8 cellular contexts compared by ENCODE assay signal in the genomic region with DNA sequence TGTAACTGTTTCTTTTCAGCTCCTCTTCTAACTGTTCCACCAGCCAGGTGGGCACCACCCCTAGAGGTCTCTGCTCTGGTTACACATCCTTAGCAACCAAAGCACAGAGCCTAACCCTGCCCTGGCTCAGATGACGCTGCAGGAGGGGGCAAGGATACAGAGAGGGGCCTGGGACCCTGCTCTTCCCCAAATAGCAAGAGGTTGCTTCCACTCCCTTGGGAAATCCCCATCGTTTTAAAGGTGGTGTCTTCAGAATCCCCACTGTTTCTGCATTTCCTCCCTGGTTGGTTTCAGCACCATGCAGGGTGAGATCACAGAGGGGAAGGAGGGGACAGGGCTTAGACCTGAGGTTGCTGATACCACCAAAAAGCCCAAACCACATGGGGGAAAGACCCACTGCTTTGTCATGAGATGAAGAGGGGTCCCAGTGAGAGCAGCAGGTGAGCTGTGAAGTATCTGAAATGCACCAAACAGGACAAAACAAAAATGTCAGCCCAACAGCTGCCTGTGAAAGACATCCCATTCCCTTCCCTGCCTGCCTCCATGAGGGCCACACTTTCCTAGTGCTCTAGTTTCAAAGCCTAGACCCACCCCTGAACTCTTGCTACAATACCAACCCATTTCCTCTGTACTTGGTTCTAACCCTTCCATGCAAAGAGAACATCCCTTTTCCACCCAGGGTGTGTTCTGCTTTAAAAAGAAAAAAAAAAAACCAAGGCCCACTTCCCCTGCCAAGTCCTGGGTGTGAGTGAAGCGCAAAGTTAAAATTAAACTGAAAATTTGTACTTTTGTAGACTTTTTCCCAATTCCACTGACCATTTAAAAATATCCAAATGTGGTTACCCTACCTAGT. TPM values are rescaled to one million over a fixed set of nuclear protein-coding genes. Genes with fewer than 3 reads are reported as not detected.
A peak's percentile ranks its signal among the peaks of the same experiment; 100 is the strongest.
DNase-seq lines count a peak whose midpoint lies in the region; ATAC-seq and TF ChIP-seq lines count a peak whose summit lies in the region.

No MANE protein-coding gene starts in this region.

- WGBS in mammary epithelial cell (ENCODE audit: low coverage, missing lambda C conversion rate) = 80% methylated on average over 3 of the region's 3 CpGs

- H3K27me3 ChIP-seq in mammary epithelial cell (ENCODE audit: insufficient read depth, low read length) = no peaks in the 10 kb centered on the region

- no TSS peak for BruUV-seq in mammary epithelial cell (replicated peaks; lab: Mats Ljungman, UMichigan)

- no peak overlapping the region for H3K9ac ChIP-seq in mammary epithelial cell (ENCODE audit: insufficient read depth, low read length)

- H3K27ac ChIP-seq in mammary epithelial cell (ENCODE audit: insufficient read depth, low read depth, low read length) = no peak overlapping the region

- dilution Hi-C loops in mammary epithelial cell (cut with HindIII; ENCODE audit: low sequenced_read_pairs) = no loop called here

- peaks cover 57% of the 10 kb centered on the region for H3K4me1 ChIP-seq in mammary epithelial cell (ENCODE audit: insufficient read depth, low read length)

- no peak overlapping the region for H2AFZ ChIP-seq in mammary epithelial cell (ENCODE audit: low read depth, low read length)

- in situ Hi-C loops in mammary epithelial cell (cut with MboI; ENCODE audit: low sequenced_read_pairs in 2 of 2) = no loop called here

- DNase-seq in T-helper 1 cell (peak in 3 of 5 donors; percentile 18 to 48 (median 29)), mammary epithelial cell (peak; percentile 14), medulla oblongata (ENCODE audit: extremely low spot score) (no peak), AG08395 (ENCODE audit: low spot score) (no peak), NCI-H2171 (lab: John Stamatoyannopoulos, UW) (no peak)
- DNase-seq in stimulated activated CD8-positive, alpha-beta memory T cell treated with anti-CD3 and anti-CD28 coated beads, Interleukin-7, amount 100 ng/mL, for 1 hour (ENCODE audit: low read depth in 2 of 2) = peak; percentile 15 to 36

- intact Hi-C loops in mammary epithelial cell (cut with micrococcal nuclease) = no loop called here

- no peaks in the 10 kb centered on the region for H3K9me3 ChIP-seq in mammary epithelial cell (replicated peaks; ENCODE audit: insufficient read depth, low read length)

- H3K36me3 ChIP-seq in mammary epithelial cell (ENCODE audit: insufficient read depth, low read length) = peaks cover 1% of the 10 kb centered on the region

- ATAC-seq in GM18508 (IDR thresholded peaks at IDR 0.05; ENCODE audit: insufficient read depth, unreplicated experiment) (peak; percentile 34), HG02840 (IDR thresholded peaks at IDR 0.05; ENCODE audit: low FRiP score, unreplicated experiment) (peak; percentile 65)

- no peaks in the 10 kb centered on the region for H4K20me1 ChIP-seq in mammary epithelial cell (ENCODE audit: insufficient read depth, low read length)

- no peak overlapping the region for H3K4me3 ChIP-seq in mammary epithelial cell (replicated peaks in 1 of 3; ENCODE audit: insufficient read depth in 1 of 3, low read depth in 2 of 3, low read length in 3 of 3)

- H3K4me2 ChIP-seq in mammary epithelial cell (ENCODE audit: insufficient read depth, low read depth, low read length) = no peak overlapping the region

- no peak for TF ChIP-seq CTCF in mammary epithelial cell (conservative IDR thresholded peaks at IDR 0.05 in 1 of 2, IDR thresholded peaks at IDR 0.05 in 1 of 2; ENCODE audit: extremely low read depth in 1 of 2, insufficient read depth in 1 of 2, low read depth in 1 of 2, low read length in 2 of 2)

- H3K79me2 ChIP-seq in mammary epithelial cell (ENCODE audit: insufficient read depth, low read length) = peaks cover 95% of the 10 kb centered on the region

- CTCF ChIA-PET in mammary epithelial cell (lab: Charles Lee; ENCODE audit: low non-redundant PET) = no interaction called here

RNA-seq across cellular contexts. Expression of a gene that starts 29.0 kb away (rescaled TPM):
- 100 to 1,000 TPM in 1 of 2 donors, 10 to 100 TPM in 1; 42.5 to 109 TPM for total RNA-seq in mammary epithelial cell
- 52.0 TPM for polyA plus RNA-seq in mammary epithelial cell
- 37.7 TPM for polyA minus RNA-seq in mammary epithelial cell

Comparison
In these comparisons a context has a peak if more than half of its experiments do, and no peak if none do; other contexts are left out.
1. DNase-seq: peak in T-helper 1 cell (3 of 5), mammary epithelial cell (single experiment) and stimulated activated CD8-positive, alpha-beta memory T cell treated with anti-CD3 and anti-CD28 coated beads, Interleukin-7, amount 100 ng/mL, for 1 hour (2 of 2); none in medulla oblongata (single experiment), AG08395 (single experiment) and NCI-H2171 (single experiment).